ENCODE assay signal across 17 cellular contexts in genomic region chr2:38173690-38174089, GRCh38.
A peak's percentile ranks its signal among the peaks of the same experiment; 100 is the strongest.
DNase-seq lines count a peak whose midpoint lies in the region; TF ChIP-seq lines count a peak whose summit lies in the region.
"Had no signal": no experiment of that assay in that cellular context is flagged by ENCODE, and none has a peak within 500 bp of the region (broad histone marks: within the 10 kb centered on the region; RNA-seq: fewer than 3 reads in every experiment).

No MANE protein-coding gene starts in this region.

- peak overlapping the region; percentile 91 for H3K27ac Mint-ChIP-seq in mesothelial cell of epicardium
- H3K27ac Mint-ChIP-seq: CD8-positive, alpha-beta memory T cell had no signal

- in situ Hi-C loops in mammary epithelial cell (cut with MboI; ENCODE audit: low sequenced_read_pairs in 2 of 2), result no loop called here

- no peak overlapping the region for H3K9ac ChIP-seq in mammary epithelial cell (ENCODE audit: insufficient read depth, low read length)
- no peak overlapping the region for H3K9ac ChIP-seq in Karpas-422 (ENCODE audit: low read length)

- intact Hi-C loops in mammary epithelial cell (cut with micrococcal nuclease) (loop anchor here (1.0 kb wide), 1 partner anchor 25 kb away; no protein-coding TSS in a partner anchor), spleen (cut with DNase I; ENCODE audit: low total_unique reads) (no loop called here), A673 (cut with micrococcal nuclease; ENCODE audit: unreplicated experiment) (no loop called here)

- 56% methylated on average over 4 of the region's 4 CpGs for WGBS in mammary epithelial cell (ENCODE audit: low coverage, missing lambda C conversion rate)
- WGBS in spleen, 5 donors, result 56 to 72% (median 64%) methylated on average over 4 of the region's 4 CpGs

- H3K36me3 Mint-ChIP-seq in mesothelial cell of epicardium, result peaks cover 4% of the 10 kb centered on the region
- H3K36me3 Mint-ChIP-seq: CD8-positive, alpha-beta memory T cell had no signal

- H3K9me3 Mint-ChIP-seq in mesothelial cell of epicardium, result no peaks in the 10 kb centered on the region
- H3K9me3 Mint-ChIP-seq: CD8-positive, alpha-beta memory T cell had no signal

- H3K79me2 ChIP-seq in mammary epithelial cell (ENCODE audit: insufficient read depth, low read length) (no peaks in the 10 kb centered on the region), Karpas-422 (ENCODE audit: low read length) (no peaks in the 10 kb centered on the region)

- H3K4me1 ChIP-seq in mammary epithelial cell (ENCODE audit: insufficient read depth, low read length) (peaks cover 38% of the 10 kb centered on the region), spleen (peaks cover 0 to 60% (median 12%) of the 10 kb centered on the region in 6 donors), Karpas-422 (ENCODE audit: low read length) (peaks cover 7% of the 10 kb centered on the region), A673 (ENCODE audit: insufficient read depth, low read length, poor library complexity, severe bottlenecking) (no peaks in the 10 kb centered on the region)
- H3K4me1 ChIP-seq: HAP-1 had no signal

- no peak for TF ChIP-seq CTCF in HL-60 (IDR thresholded peaks at IDR 0.05; ENCODE audit: insufficient read depth, low read length)
- no peak for TF ChIP-seq CTCF in mammary epithelial cell (conservative IDR thresholded peaks at IDR 0.05 in 1 of 2, IDR thresholded peaks at IDR 0.05 in 1 of 2; ENCODE audit: extremely low read depth in 1 of 2, insufficient read depth in 1 of 2, low read depth in 1 of 2, low read length in 2 of 2)
- no peak for TF ChIP-seq CTCF in mesothelial cell of epicardium (IDR thresholded peaks at IDR 0.05; ENCODE audit: unreplicated experiment)
- no peak for TF ChIP-seq CTCF in spleen (IDR thresholded peaks at IDR 0.05 in 8 of 11, conservative IDR thresholded peaks at IDR 0.05 in 3 of 11)
- TF ChIP-seq CTCF in A673 (conservative IDR thresholded peaks at IDR 0.05; ENCODE audit: low read depth, low read length), result no peak

- no peaks in the 10 kb centered on the region for H3K27me3 Mint-ChIP-seq in mesothelial cell of epicardium (ENCODE audit: low read depth)

- H4K20me1 ChIP-seq in mammary epithelial cell (ENCODE audit: insufficient read depth, low read length) (no peaks in the 10 kb centered on the region), Karpas-422 (ENCODE audit: insufficient read depth, low read depth, low read length) (no peaks in the 10 kb centered on the region)

- peak overlapping the region; percentile 20 for H3K4me2 ChIP-seq in mammary epithelial cell (ENCODE audit: insufficient read depth, low read depth, low read length)
- H3K4me2 ChIP-seq in Karpas-422 (ENCODE audit: low read depth, low read length, poor library complexity, severe bottlenecking), result no peak overlapping the region

- no peak for DNase-seq in HL-60 (ENCODE audit: low read depth in 1 of 2, low spot score in 1 of 2)
- no peak for DNase-seq in mammary epithelial cell
- no peak for DNase-seq in mesothelial cell of epicardium (ENCODE audit: low spot score in 2 of 2, unreplicated experiment in 2 of 2)
- no peak for DNase-seq in spleen
- no peak for DNase-seq in Karpas-422
- no peak for DNase-seq in A673 (ENCODE audit: low spot score)
- no peak for DNase-seq in NCI-H69 (lab: John Stamatoyannopoulos, UW)
- DNase-seq in central memory CD4-positive, alpha-beta T cell, result no peak
- DNase-seq: CD8-positive, alpha-beta memory T cell; DMS 273 treated with DMSO at 0.1 percent for 48 hours; NCI-H1417 treated with DMSO at 0.1 percent for 48 hours; NCI-H2029; NCI-H524; OCI-M1 had no signal

- dilution Hi-C loops in mammary epithelial cell (cut with HindIII; ENCODE audit: low sequenced_read_pairs), result loop anchor here (5.0 kb wide), 1 partner anchor 76 kb away; no protein-coding TSS in a partner anchor

- BruUV-seq in mammary epithelial cell (replicated peaks; lab: Mats Ljungman, UMichigan), result no TSS peak
- BruUV-seq in A673 (replicated peaks; lab: Mats Ljungman, UMichigan), result no TSS peak

- H3K27me3 ChIP-seq in HL-60 (ENCODE audit: insufficient read depth, poor library complexity, severe bottlenecking) (no peaks in the 10 kb centered on the region), mammary epithelial cell (ENCODE audit: insufficient read depth, low read length) (no peaks in the 10 kb centered on the region), spleen (replicated peaks in 1 of 7) (no peaks in the 10 kb centered on the region), Karpas-422 (ENCODE audit: low read length) (no peaks in the 10 kb centered on the region), A673 (replicated peaks; ENCODE audit: insufficient read depth, low read depth, low read length, poor library complexity) (peaks cover 4% of the 10 kb centered on the region)
- H3K27me3 ChIP-seq: SJSA1 had no signal

- POLR2A ChIA-PET in A673 (lab: Charles Lee; ENCODE audit: low non-redundant PET), result no interaction called here

- no peaks in the 10 kb centered on the region for H3K9me2 ChIP-seq in Karpas-422 (replicated peaks; ENCODE audit: insufficient read depth, low read length)

- no peak overlapping the region for H3K4me3 Mint-ChIP-seq in mesothelial cell of epicardium
- H3K4me3 Mint-ChIP-seq: CD8-positive, alpha-beta memory T cell had no signal

- no peaks in the 10 kb centered on the region for H3K36me3 ChIP-seq in mammary epithelial cell (ENCODE audit: insufficient read depth, low read length)
- H3K36me3 ChIP-seq in spleen, result no peaks in the 10 kb centered on the region
- H3K36me3 ChIP-seq in Karpas-422 (ENCODE audit: insufficient read depth, low read length), result no peaks in the 10 kb centered on the region
- H3K36me3 ChIP-seq in A673 (ENCODE audit: insufficient read depth, low read length, poor library complexity, severe bottlenecking), result no peaks in the 10 kb centered on the region
- H3K36me3 ChIP-seq: HAP-1, SJSA1 had no signal

- H2AFZ ChIP-seq in mammary epithelial cell (ENCODE audit: low read depth, low read length), result peak overlapping the region; percentile 24
- H2AFZ ChIP-seq in Karpas-422 (ENCODE audit: low read length), result no peak overlapping the region

- no peaks in the 10 kb centered on the region for H3K9me3 ChIP-seq in mammary epithelial cell (replicated peaks; ENCODE audit: insufficient read depth, low read length)
- peaks cover 0 to 6% (median 0%) of the 10 kb centered on the region in 8 donors for H3K9me3 ChIP-seq in spleen
- no peaks in the 10 kb centered on the region for H3K9me3 ChIP-seq in Karpas-422 (ENCODE audit: low read length)
- H3K9me3 ChIP-seq in A673 (ENCODE audit: low read depth, low read length, poor library complexity, severe bottlenecking), result no peaks in the 10 kb centered on the region
- H3K9me3 ChIP-seq: HAP-1, SJSA1 had no signal

- peaks cover 50% of the 10 kb centered on the region for H3K4me1 Mint-ChIP-seq in mesothelial cell of epicardium
- H3K4me1 Mint-ChIP-seq: CD8-positive, alpha-beta memory T cell had no signal

- peak overlapping the region; percentile 39 for H3K27ac ChIP-seq in HL-60 (replicated peaks)
- no peak overlapping the region for H3K27ac ChIP-seq in mammary epithelial cell (ENCODE audit: insufficient read depth, low read depth, low read length)
- peak overlapping the region in 6 of 8 donors; percentile 75 to 90 (median 84) for H3K27ac ChIP-seq in spleen
- no peak overlapping the region for H3K27ac ChIP-seq in Karpas-422 (ENCODE audit: low read length)
- H3K27ac ChIP-seq in A673 (ENCODE audit: low read depth, low read length, poor library complexity, severe bottlenecking), result no peak overlapping the region
- H3K27ac ChIP-seq: RWPE1, SJSA1 had no signal

- CTCF ChIA-PET in mammary epithelial cell (lab: Charles Lee; ENCODE audit: low non-redundant PET), result no interaction called here
- CTCF ChIA-PET in A673 (lab: Charles Lee), result no interaction called here

- H3K4me3 ChIP-seq in HL-60 (replicated peaks; ENCODE audit: insufficient read depth, low read length), result no peak overlapping the region
- H3K4me3 ChIP-seq in mammary epithelial cell (replicated peaks in 1 of 3; ENCODE audit: insufficient read depth in 1 of 3, low read depth in 2 of 3, low read length in 3 of 3), result no peak overlapping the region
- no peak overlapping the region for H3K4me3 ChIP-seq in spleen
- H3K4me3 ChIP-seq in Karpas-422 (ENCODE audit: low read length), result no peak overlapping the region
- no peak overlapping the region for H3K4me3 ChIP-seq in A673 (ENCODE audit: low read depth, low read length, poor library complexity, severe bottlenecking)
- H3K4me3 ChIP-seq: HAP-1, SJSA1 had no signal

- TF ChIP-seq POLR2A in spleen (IDR thresholded peaks at IDR 0.05), result no peak

Comparison
In these comparisons a context has a peak if more than half of its experiments do, and no peak if none do; other contexts are left out.
1. H3K27ac ChIP-seq: peak in HL-60 (single experiment) and spleen (6 of 8); none in mammary epithelial cell (single experiment), Karpas-422 (single experiment) and A673 (single experiment).